15 cellular contexts compared by ENCODE assay signal in genomic region chr14:103194256-103195045, GRCh38.
DNase-seq lines count a peak whose midpoint lies in the region; ATAC-seq, FAIRE-seq and TF ChIP-seq lines count a peak whose summit lies in the region.
"Had no signal": no experiment of that assay in that cellular context is flagged by ENCODE, and none has a peak within 500 bp of the region (broad histone marks: within the 10 kb centered on the region; RNA-seq: fewer than 3 reads in every experiment).

No MANE protein-coding gene starts in this region.

- H4K20me1 ChIP-seq in GM23248 (ENCODE audit: insufficient read depth) (no peaks in the 10 kb centered on the region), fibroblast of lung (ENCODE audit: control insufficient read depth, extremely low read depth, insufficient read depth, low read length) (no peaks in the 10 kb centered on the region)

- DNase-seq in GM23248: peak; percentile 84
- DNase-seq in RCC 7860 (ENCODE audit: low spot score): peak; percentile 13
- peak; percentile 67 to 81 for DNase-seq in fibroblast of lung (ENCODE audit: low read depth in 2 of 2)
- DNase-seq in stromal cell of bone marrow (ENCODE audit: low read depth): peak; percentile 45
- DNase-seq in CD4-positive, alpha-beta T cell: no peak
- no peak for DNase-seq in activated CD8-positive, alpha-beta T cell treated with anti-CD3 and anti-CD28 coated beads for 36 hours
- DNase-seq in progenitor cell of endocrine pancreas (ENCODE audit: low spot score, unreplicated experiment): no peak
- DNase-seq: activated naive CD4-positive, alpha-beta T cell treated with anti-CD3 and anti-CD28 coated beads, Interleukin-2, amount 10 ng/mL, durations not matched to agents 7 days and 5 days; cortex of kidney; DND-41; heart right ventricle; NCI-H146; stimulated activated CD4-positive, alpha-beta T cell treated with anti-CD3 and anti-CD28 coated beads, Interleukin-4, amount 100 ng/mL, for 4 hours had no signal

- no peaks in the 10 kb centered on the region for H3K9me3 ChIP-seq in GM23248 (ENCODE audit: low read depth)
- no peaks in the 10 kb centered on the region for H3K9me3 ChIP-seq in fibroblast of lung (ENCODE audit: control insufficient read depth, insufficient read depth, low read depth, low read length)
- no peaks in the 10 kb centered on the region for H3K9me3 ChIP-seq in CD4-positive, alpha-beta T cell (ENCODE audit: control insufficient read depth, low read length)
- H3K9me3 ChIP-seq: prostate gland had no signal

- 65 to 67% methylated on average over 15 to 16 of the region's 16 CpGs for whole genome bisulfite sequencing in GM23248 (ENCODE audit: low coverage in 1 of 2, low lambda C conversion rate in 2 of 2, missing lambda C conversion rate in 2 of 2), 2 experiments

- no peak for FAIRE-seq in RCC 7860 (lab: Jason Lieb, UNC)

- H3K4me3 ChIP-seq in GM23248 (no peak overlapping the region), fibroblast of lung (replicated peaks in 1 of 4; ENCODE audit: control extremely low read depth in 1 of 4, insufficient read depth in 1 of 4, low read depth in 3 of 4, low read length in 4 of 4) (no peak overlapping the region)
- H3K4me3 ChIP-seq: heart right ventricle, lung, prostate gland had no signal

- H3K4me1 ChIP-seq in GM23248 (ENCODE audit: insufficient read depth): peaks cover 26% of the 10 kb centered on the region
- peaks cover 8% of the 10 kb centered on the region for H3K4me1 ChIP-seq in fibroblast of lung (ENCODE audit: control insufficient read depth, extremely low read depth, insufficient read depth, low read length)
- H3K4me1 ChIP-seq: prostate gland had no signal

- no peaks in the 10 kb centered on the region for H3K36me3 Mint-ChIP-seq in CD4-positive, alpha-beta T cell (ENCODE audit: low read depth)
- H3K36me3 Mint-ChIP-seq in activated CD8-positive, alpha-beta T cell treated with anti-CD3 and anti-CD28 coated beads for 36 hours (ENCODE audit: low read depth): no peaks in the 10 kb centered on the region
- H3K36me3 Mint-ChIP-seq in progenitor cell of endocrine pancreas (ENCODE audit: insufficient read depth): no peaks in the 10 kb centered on the region
- H3K36me3 Mint-ChIP-seq: activated naive CD4-positive, alpha-beta T cell treated with anti-CD3 and anti-CD28 coated beads, Interleukin-2, amount 10 ng/mL, durations not matched to agents 7 days and 5 days had no signal

- H3K4me1 Mint-ChIP-seq in CD4-positive, alpha-beta T cell (ENCODE audit: low read depth): peaks cover 9% of the 10 kb centered on the region
- peaks cover 5% of the 10 kb centered on the region for H3K4me1 Mint-ChIP-seq in activated CD8-positive, alpha-beta T cell treated with anti-CD3 and anti-CD28 coated beads for 36 hours (ENCODE audit: low read depth)
- H3K4me1 Mint-ChIP-seq in progenitor cell of endocrine pancreas (ENCODE audit: low read depth): peaks cover 4% of the 10 kb centered on the region

- H3K9me3 Mint-ChIP-seq in CD4-positive, alpha-beta T cell: no peaks in the 10 kb centered on the region
- H3K9me3 Mint-ChIP-seq in activated CD8-positive, alpha-beta T cell treated with anti-CD3 and anti-CD28 coated beads for 36 hours: no peaks in the 10 kb centered on the region
- no peaks in the 10 kb centered on the region for H3K9me3 Mint-ChIP-seq in progenitor cell of endocrine pancreas (ENCODE audit: low read depth)
- H3K9me3 Mint-ChIP-seq: activated naive CD4-positive, alpha-beta T cell treated with anti-CD3 and anti-CD28 coated beads, Interleukin-2, amount 10 ng/mL, durations not matched to agents 7 days and 5 days had no signal

- H3K9ac ChIP-seq in GM23248: no peak overlapping the region
- H3K9ac ChIP-seq in fibroblast of lung (ENCODE audit: insufficient read depth, low read length): no peak overlapping the region

- no peak overlapping the region for H3K4me2 ChIP-seq in GM23248 (ENCODE audit: unreplicated experiment)
- no peak overlapping the region for H3K4me2 ChIP-seq in fibroblast of lung (ENCODE audit: extremely low read depth, insufficient read depth, low read length)

- in situ Hi-C loops in GM23248 (cut with MboI): no loop called here

- H3K27ac Mint-ChIP-seq in CD4-positive, alpha-beta T cell: no peak overlapping the region
- no peak overlapping the region for H3K27ac Mint-ChIP-seq in activated CD8-positive, alpha-beta T cell treated with anti-CD3 and anti-CD28 coated beads for 36 hours
- no peak overlapping the region for H3K27ac Mint-ChIP-seq in progenitor cell of endocrine pancreas
- H3K27ac Mint-ChIP-seq: activated naive CD4-positive, alpha-beta T cell treated with anti-CD3 and anti-CD28 coated beads, Interleukin-2, amount 10 ng/mL, durations not matched to agents 7 days and 5 days had no signal

- H3K9me2 ChIP-seq in GM23248 (ENCODE audit: insufficient read depth): no peaks in the 10 kb centered on the region

- POLR2A ChIA-PET in CD4-positive, alpha-beta T cell (lab: Charles Lee): no interaction called here
- POLR2A ChIA-PET in activated CD8-positive, alpha-beta T cell treated with anti-CD3 and anti-CD28 coated beads for 36 hours (lab: Charles Lee): interaction anchor here (0.8 kb wide), 1 partner anchor 88 kb away, joined by 4 read pairs; no protein-coding TSS in a partner anchor

- H2AFZ ChIP-seq in GM23248: no peak overlapping the region
- H2AFZ ChIP-seq in fibroblast of lung (ENCODE audit: low read length): no peak overlapping the region

- no peak overlapping the region for H3K27ac ChIP-seq in GM23248
- no peak overlapping the region for H3K27ac ChIP-seq in fibroblast of lung (ENCODE audit: insufficient read depth, low read length)
- no peak overlapping the region for H3K27ac ChIP-seq in CD4-positive, alpha-beta T cell (ENCODE audit: low read depth, low read length)
- H3K27ac ChIP-seq: heart right ventricle, prostate gland had no signal

- intact Hi-C loops in CD4-positive, alpha-beta T cell (cut with DNase I, micrococcal nuclease): no loop called here
- intact Hi-C loops in activated CD8-positive, alpha-beta T cell treated with anti-CD3 and anti-CD28 coated beads for 36 hours (cut with micrococcal nuclease): no loop called here

- no peaks in the 10 kb centered on the region for H3K27me3 ChIP-seq in GM23248 (replicated peaks; ENCODE audit: insufficient read depth)
- H3K27me3 ChIP-seq in fibroblast of lung (ENCODE audit: control insufficient read depth, insufficient read depth, low read length): peaks cover 2% of the 10 kb centered on the region
- peaks cover 21% of the 10 kb centered on the region for H3K27me3 ChIP-seq in CD4-positive, alpha-beta T cell (ENCODE audit: control insufficient read depth, insufficient read depth, low read length)

- H3F3A ChIP-seq in GM23248 (ENCODE audit: insufficient read depth): peaks cover 23% of the 10 kb centered on the region

- H3K36me3 ChIP-seq in GM23248 (ENCODE audit: low read depth): no peaks in the 10 kb centered on the region
- no peaks in the 10 kb centered on the region for H3K36me3 ChIP-seq in fibroblast of lung (ENCODE audit: control insufficient read depth, insufficient read depth, low read length)
- H3K36me3 ChIP-seq: heart right ventricle, prostate gland had no signal

- no peak for TF ChIP-seq CTCF in fibroblast of lung (conservative IDR thresholded peaks at IDR 0.05 in 1 of 2, IDR thresholded peaks at IDR 0.05 in 1 of 2; ENCODE audit: low read depth in 1 of 2, low read length in 2 of 2)
- TF ChIP-seq CTCF in CD4-positive, alpha-beta T cell (IDR thresholded peaks at IDR 0.05): no peak
- TF ChIP-seq CTCF in activated CD8-positive, alpha-beta T cell treated with anti-CD3 and anti-CD28 coated beads for 36 hours (IDR thresholded peaks at IDR 0.05): no peak
- no peak for TF ChIP-seq CTCF in progenitor cell of endocrine pancreas (IDR thresholded peaks at IDR 0.05; ENCODE audit: unreplicated experiment)

- peaks cover 39% of the 10 kb centered on the region for H3K27me3 Mint-ChIP-seq in CD4-positive, alpha-beta T cell
- peaks cover 17% of the 10 kb centered on the region for H3K27me3 Mint-ChIP-seq in activated CD8-positive, alpha-beta T cell treated with anti-CD3 and anti-CD28 coated beads for 36 hours
- H3K27me3 Mint-ChIP-seq in progenitor cell of endocrine pancreas: peaks cover 10% of the 10 kb centered on the region

- no peaks in the 10 kb centered on the region for H3K79me2 ChIP-seq in GM23248 (ENCODE audit: insufficient read depth)
- H3K79me2 ChIP-seq in fibroblast of lung (ENCODE audit: control insufficient read depth, insufficient read depth, low read length): no peaks in the 10 kb centered on the region

- no peak for ATAC-seq in CD4-positive, alpha-beta T cell (ENCODE audit: poor library complexity)
- ATAC-seq in activated CD8-positive, alpha-beta T cell treated with anti-CD3 and anti-CD28 coated beads for 36 hours: no peak
- ATAC-seq: heart right ventricle had no signal

- no peak overlapping the region for H3K4me3 Mint-ChIP-seq in CD4-positive, alpha-beta T cell
- no peak overlapping the region for H3K4me3 Mint-ChIP-seq in activated CD8-positive, alpha-beta T cell treated with anti-CD3 and anti-CD28 coated beads for 36 hours
- no peak overlapping the region for H3K4me3 Mint-ChIP-seq in progenitor cell of endocrine pancreas (ENCODE audit: low read depth)
- H3K4me3 Mint-ChIP-seq: activated naive CD4-positive, alpha-beta T cell treated with anti-CD3 and anti-CD28 coated beads, Interleukin-2, amount 10 ng/mL, durations not matched to agents 7 days and 5 days had no signal

- CTCF ChIA-PET in CD4-positive, alpha-beta T cell (lab: Charles Lee): no interaction called here
- CTCF ChIA-PET in activated CD8-positive, alpha-beta T cell treated with anti-CD3 and anti-CD28 coated beads for 36 hours (lab: Charles Lee): no interaction called here

Comparison
In these comparisons a context has a peak if more than half of its experiments do, and no peak if none do; other contexts are left out.
1. DNase-seq: peak in GM23248 (single experiment), RCC 7860 (single experiment), fibroblast of lung (2 of 2) and stromal cell of bone marrow (single experiment); none in CD4-positive, alpha-beta T cell (0 of 10), activated CD8-positive, alpha-beta T cell treated with anti-CD3 and anti-CD28 coated beads for 36 hours (single experiment) and progenitor cell of endocrine pancreas (single experiment).